Comparison of ENCODE assay signal across 17 cellular contexts in genomic region chr9:74036549-74037231, GRCh38.
DNase-seq lines count a peak whose midpoint lies in the region; ATAC-seq and TF ChIP-seq lines count a peak whose summit lies in the region.
"Had no signal": no experiment of that assay in that cellular context is flagged by ENCODE, and none has a peak within 500 bp of the region (broad histone marks: within the 10 kb centered on the region; RNA-seq: fewer than 3 reads in every experiment).

No MANE protein-coding gene starts in this region.

- intact Hi-C loops in activated CD4-positive, alpha-beta memory T cell treated with anti-CD3 and anti-CD28 coated beads for 36 hours (cut with micrococcal nuclease) = no loop called here
- intact Hi-C loops in posterior vena cava (cut with DNase I) = no loop called here
- intact Hi-C loops in prostate gland (cut with DNase I) = no loop called here

- H3K36me3 ChIP-seq in prostate gland = no peaks in the 10 kb centered on the region
- H3K36me3 ChIP-seq: right atrium auricular region had no signal

- 85% methylated on average over 5 of the region's 5 CpGs for WGBS in prostate gland

- H3K9me3 Mint-ChIP-seq in activated CD4-positive, alpha-beta memory T cell treated with anti-CD3 and anti-CD28 coated beads, Interleukin-2, amount 10 ng/mL, durations not matched to agents 7 days and 5 days = no peaks in the 10 kb centered on the region
- peaks cover 3% of the 10 kb centered on the region for H3K9me3 Mint-ChIP-seq in activated CD4-positive, alpha-beta memory T cell treated with anti-CD3 and anti-CD28 coated beads for 36 hours
- H3K9me3 Mint-ChIP-seq: activated T-cell treated with anti-CD3 and anti-CD28 coated beads, Interleukin-2, amount 50 U/mL, for 24 hours; brain had no signal

- H3K9me3 ChIP-seq in prostate gland = no peaks in the 10 kb centered on the region
- H3K9me3 ChIP-seq: right atrium auricular region, testis had no signal

- POLR2A ChIA-PET in activated CD4-positive, alpha-beta memory T cell treated with anti-CD3 and anti-CD28 coated beads, Interleukin-2, amount 10 ng/mL, durations not matched to agents 7 days and 5 days (lab: Charles Lee) = no interaction called here
- POLR2A ChIA-PET in activated CD4-positive, alpha-beta memory T cell treated with anti-CD3 and anti-CD28 coated beads for 36 hours (lab: Charles Lee) = no interaction called here

- no peak overlapping the region for H3K4me3 Mint-ChIP-seq in activated CD4-positive, alpha-beta memory T cell treated with anti-CD3 and anti-CD28 coated beads, Interleukin-2, amount 10 ng/mL, durations not matched to agents 7 days and 5 days
- H3K4me3 Mint-ChIP-seq in activated CD4-positive, alpha-beta memory T cell treated with anti-CD3 and anti-CD28 coated beads for 36 hours = no peak overlapping the region
- H3K4me3 Mint-ChIP-seq: activated T-cell treated with anti-CD3 and anti-CD28 coated beads, Interleukin-2, amount 50 U/mL, for 24 hours had no signal

- CTCF ChIA-PET in activated CD4-positive, alpha-beta memory T cell treated with anti-CD3 and anti-CD28 coated beads, Interleukin-2, amount 10 ng/mL, durations not matched to agents 7 days and 5 days (lab: Charles Lee) = no interaction called here
- CTCF ChIA-PET in activated CD4-positive, alpha-beta memory T cell treated with anti-CD3 and anti-CD28 coated beads for 36 hours (lab: Charles Lee) = no interaction called here

- H3K4me1 ChIP-seq in prostate gland (replicated peaks) = no peaks in the 10 kb centered on the region
- H3K4me1 ChIP-seq: right atrium auricular region, testis had no signal

- peaks cover 10% of the 10 kb centered on the region for H3K4me1 Mint-ChIP-seq in activated CD4-positive, alpha-beta memory T cell treated with anti-CD3 and anti-CD28 coated beads, Interleukin-2, amount 10 ng/mL, durations not matched to agents 7 days and 5 days
- H3K4me1 Mint-ChIP-seq in activated CD4-positive, alpha-beta memory T cell treated with anti-CD3 and anti-CD28 coated beads for 36 hours (ENCODE audit: low read depth) = peaks cover 1% of the 10 kb centered on the region

- no peak for TF ChIP-seq POLR2A in prostate gland (IDR thresholded peaks at IDR 0.05)

- H3K27me3 Mint-ChIP-seq in activated CD4-positive, alpha-beta memory T cell treated with anti-CD3 and anti-CD28 coated beads, Interleukin-2, amount 10 ng/mL, durations not matched to agents 7 days and 5 days = no peaks in the 10 kb centered on the region
- H3K27me3 Mint-ChIP-seq in activated CD4-positive, alpha-beta memory T cell treated with anti-CD3 and anti-CD28 coated beads for 36 hours = no peaks in the 10 kb centered on the region
- H3K27me3 Mint-ChIP-seq: activated T-cell treated with anti-CD3 and anti-CD28 coated beads, Interleukin-2, amount 50 U/mL, for 24 hours; brain had no signal

- H3K4me3 ChIP-seq in prostate gland = no peak overlapping the region
- H3K4me3 ChIP-seq: GM23248, right atrium auricular region, testis had no signal

- peak overlapping the region; percentile 48 for H3K27ac Mint-ChIP-seq in activated CD4-positive, alpha-beta memory T cell treated with anti-CD3 and anti-CD28 coated beads, Interleukin-2, amount 10 ng/mL, durations not matched to agents 7 days and 5 days
- no peak overlapping the region for H3K27ac Mint-ChIP-seq in activated CD4-positive, alpha-beta memory T cell treated with anti-CD3 and anti-CD28 coated beads for 36 hours
- H3K27ac Mint-ChIP-seq: activated T-cell treated with anti-CD3 and anti-CD28 coated beads, Interleukin-2, amount 50 U/mL, for 24 hours; brain had no signal

- no peak for TF ChIP-seq CTCF in prostate gland (IDR thresholded peaks at IDR 0.05)

- no peak for DNase-seq in activated CD4-positive, alpha-beta memory T cell treated with anti-CD3 and anti-CD28 coated beads, Interleukin-2, amount 10 ng/mL, durations not matched to agents 7 days and 5 days
- no peak for DNase-seq in activated CD4-positive, alpha-beta memory T cell treated with anti-CD3 and anti-CD28 coated beads for 36 hours
- DNase-seq in M059J (ENCODE audit: low read depth) = peak; percentile 1
- peak; percentile 37 for DNase-seq in non-pigmented ciliary epithelial cell (ENCODE audit: low read depth)
- no peak for DNase-seq in posterior vena cava (ENCODE audit: low spot score)
- no peak for DNase-seq in activated CD8-positive, alpha-beta memory T cell treated with anti-CD3 and anti-CD28 coated beads, Interleukin-2, amount 50 U/mL, for 48 hours
- DNase-seq in prostate gland (ENCODE audit: low spot score) = no peak
- DNase-seq: activated T-cell treated with anti-CD3 and anti-CD28 coated beads, Interleukin-2, amount 50 U/mL, for 24 hours; DMS 273 treated with DMSO at 0.1 percent for 48 hours; GM23248; NCI-H1048; NCI-H510A; testis had no signal

- H3K36me3 Mint-ChIP-seq in activated CD4-positive, alpha-beta memory T cell treated with anti-CD3 and anti-CD28 coated beads, Interleukin-2, amount 10 ng/mL, durations not matched to agents 7 days and 5 days (ENCODE audit: low read depth) = no peaks in the 10 kb centered on the region
- H3K36me3 Mint-ChIP-seq in activated CD4-positive, alpha-beta memory T cell treated with anti-CD3 and anti-CD28 coated beads for 36 hours = no peaks in the 10 kb centered on the region
- H3K36me3 Mint-ChIP-seq: brain had no signal

- ATAC-seq in HG02981 (IDR thresholded peaks at IDR 0.05; ENCODE audit: unreplicated experiment) = peak; percentile 92
- ATAC-seq: Right ventricle myocardium inferior had no signal

- no peaks in the 10 kb centered on the region for H3K27me3 ChIP-seq in prostate gland (replicated peaks; ENCODE audit: insufficient read depth)
- H3K27me3 ChIP-seq: right atrium auricular region, testis had no signal

- no peak overlapping the region for H3K27ac ChIP-seq in prostate gland
- H3K27ac ChIP-seq: GM23248, right atrium auricular region, testis had no signal

Comparison
In these comparisons a context has a peak if more than half of its experiments do, and no peak if none do; other contexts are left out.
1. DNase-seq: peak in M059J (single experiment) and non-pigmented ciliary epithelial cell (single experiment); none in activated CD4-positive, alpha-beta memory T cell treated with anti-CD3 and anti-CD28 coated beads, Interleukin-2, amount 10 ng/mL, durations not matched to agents 7 days and 5 days (single experiment), activated CD4-positive, alpha-beta memory T cell treated with anti-CD3 and anti-CD28 coated beads for 36 hours (single experiment), posterior vena cava (single experiment), activated CD8-positive, alpha-beta memory T cell treated with anti-CD3 and anti-CD28 coated beads, Interleukin-2, amount 50 U/mL, for 48 hours (single experiment) and prostate gland (single experiment).